Comparison of ENCODE assay signal across 8 cellular contexts in the genomic region with DNA sequence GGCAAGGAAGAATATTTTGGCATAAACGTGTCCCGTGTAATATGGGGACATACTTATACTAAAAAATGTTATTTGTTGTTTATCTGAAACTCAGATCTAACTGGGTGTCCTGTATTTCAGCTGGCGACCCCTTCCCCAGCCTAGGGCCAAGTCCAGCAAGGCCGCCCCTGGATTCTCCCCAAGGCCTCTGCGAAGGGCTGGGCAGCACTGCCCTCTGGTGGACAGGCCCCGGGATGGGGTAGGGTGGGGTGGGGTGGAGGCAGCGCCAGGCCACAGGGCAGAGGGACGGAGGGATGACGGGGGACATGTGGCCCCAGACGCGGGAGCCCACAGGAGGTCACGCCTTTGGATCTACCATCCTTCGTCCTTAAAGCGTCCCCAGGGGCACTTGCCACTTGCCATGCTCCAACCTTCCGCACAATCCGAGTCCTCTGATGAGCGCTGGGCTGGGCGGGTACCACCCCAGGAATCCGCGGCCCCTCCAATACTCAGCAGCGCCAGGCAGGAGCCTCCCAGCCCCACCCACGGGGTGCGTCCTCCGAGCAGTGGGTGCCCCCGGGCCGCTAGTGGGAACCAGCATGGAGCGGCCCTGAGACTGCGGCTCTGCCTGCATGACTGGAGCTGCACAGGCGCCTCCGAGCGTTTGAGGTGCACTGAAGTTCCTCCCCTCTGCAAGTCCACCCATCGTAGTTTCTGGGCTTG. TPM values are rescaled to one million over a fixed set of nuclear protein-coding genes. Genes with fewer than 3 reads are reported as not detected.
DNase-seq lines count a peak whose midpoint lies in the region; ATAC-seq, FAIRE-seq and TF ChIP-seq lines count a peak whose summit lies in the region.

No MANE protein-coding gene starts in this region.

- H3K4me3 ChIP-seq in esophagus muscularis mucosa: no peak overlapping the region
- no peak overlapping the region for H3K4me3 ChIP-seq in neutrophil (ENCODE audit: low read depth in 1 of 2, low read length in 1 of 2)

- peaks cover 0 to 2% of the 10 kb centered on the region in 2 donors for H3K36me3 Mint-ChIP-seq in CD14-positive monocyte
- no peaks in the 10 kb centered on the region for H3K36me3 Mint-ChIP-seq in T-helper 17 cell (ENCODE audit: low read depth)

- H3K36me3 ChIP-seq in esophagus muscularis mucosa (no peaks in the 10 kb centered on the region), neutrophil (no peaks in the 10 kb centered on the region)

- no peak for DNase-seq in CD14-positive monocyte (ENCODE audit: low spot score)
- peak; percentile 97 for DNase-seq in H54 (ENCODE audit: insufficient read length, low spot score)
- DNase-seq in T-helper 17 cell: no peak
- DNase-seq in esophagus muscularis mucosa (ENCODE audit: extremely low spot score): no peak
- no peak for DNase-seq in NCI-H187 (lab: John Stamatoyannopoulos, UW)
- DNase-seq in NCI-H128 (lab: John Stamatoyannopoulos, UW; ENCODE audit: unreplicated experiment): no peak
- no peak for DNase-seq in NCI-H2227 (lab: John Stamatoyannopoulos, UW; ENCODE audit: unreplicated experiment)

- H3K4me1 ChIP-seq in esophagus muscularis mucosa (peaks cover 27 to 35% (median 29%) of the 10 kb centered on the region in 4 donors), neutrophil (ENCODE audit: control insufficient read depth in 1 of 2, insufficient read depth in 1 of 2, low read depth in 1 of 2, low read length in 1 of 2) (peaks cover 43 to 54% of the 10 kb centered on the region in 2 experiments)

- ATAC-seq in T-helper 17 cell: peak; percentile 50

- peak; percentile 96 for TF ChIP-seq CTCF in CD14-positive monocyte (IDR thresholded peaks at IDR 0.05)
- peak; percentile 59 to 80 (median 60) for TF ChIP-seq CTCF in esophagus muscularis mucosa (IDR thresholded peaks at IDR 0.05)
- peak; percentile 79 for TF ChIP-seq CTCF in neutrophil (IDR thresholded peaks at IDR 0.05)

- H3K27ac Mint-ChIP-seq in CD14-positive monocyte (no peak overlapping the region), T-helper 17 cell (no peak overlapping the region)

- H3K27me3 ChIP-seq in esophagus muscularis mucosa (peaks cover 0 to 20% (median 0%) of the 10 kb centered on the region in 4 donors), neutrophil (no peaks in the 10 kb centered on the region)

- H3K27me3 Mint-ChIP-seq in CD14-positive monocyte (ENCODE audit: low read depth in 3 of 3) (peaks cover 2 to 4% (median 3%) of the 10 kb centered on the region in 3 donors), T-helper 17 cell (peaks cover 20% of the 10 kb centered on the region)

- WGBS in esophagus muscularis mucosa: 39% methylated on average over 23 of the region's 32 CpGs

- H3K27ac ChIP-seq in esophagus muscularis mucosa (replicated peaks in 1 of 4): no peak overlapping the region
- no peak overlapping the region for H3K27ac ChIP-seq in neutrophil

- intact Hi-C loops in CD14-positive monocyte (cut with micrococcal nuclease) (no loop called here), esophagus muscularis mucosa (cut with DNase I) (loop anchor here (10.0 kb wide), 1 partner anchor 210 kb away; a partner anchor contains a TSS)

- H3K9me3 ChIP-seq in T-helper 17 cell (ENCODE audit: control insufficient read depth, low read length, poor library complexity, severe bottlenecking) (no peaks in the 10 kb centered on the region), esophagus muscularis mucosa (no peaks in the 10 kb centered on the region), neutrophil (no peaks in the 10 kb centered on the region)

- FAIRE-seq in H54 (lab: Jason Lieb, UNC): no peak

- TF ChIP-seq EP300 in esophagus muscularis mucosa (IDR thresholded peaks at IDR 0.05): no peak

- TF ChIP-seq POLR2A in H54 (IDR thresholded peaks at IDR 0.05; ENCODE audit: low read depth, low read length): no peak
- TF ChIP-seq POLR2A in esophagus muscularis mucosa (IDR thresholded peaks at IDR 0.05; ENCODE audit: low read depth): no peak

- H3K9me3 Mint-ChIP-seq in CD14-positive monocyte: no peaks in the 10 kb centered on the region

- H3K4me3 Mint-ChIP-seq in CD14-positive monocyte: no peak overlapping the region
- H3K4me3 Mint-ChIP-seq in T-helper 17 cell: no peak overlapping the region

- H3K4me1 Mint-ChIP-seq in CD14-positive monocyte (peaks cover 33% of the 10 kb centered on the region), T-helper 17 cell (no peaks in the 10 kb centered on the region)

RNA-seq across cellular contexts. Expression of a gene that starts 7.1 kb away (rescaled TPM):
- polyA plus RNA-seq in CD14-positive monocyte: 100 to 1,000 TPM; 116 to 139 TPM
- total RNA-seq in T-helper 17 cell (1 to 10 TPM; 7.7 to 8.5 TPM), esophagus muscularis mucosa (10 to 100 TPM; 22.0 to 52.8 (median 39.3) TPM)

RNA-seq across cellular contexts. Expression of a gene that starts 18.1 kb away (rescaled TPM):
- under 1 TPM in 1 of 2 donors, not detected in 1; 0.10 TPM for polyA plus RNA-seq in CD14-positive monocyte
- total RNA-seq in T-helper 17 cell (1 to 10 TPM; 1.3 to 3.2 TPM), esophagus muscularis mucosa (10 to 100 TPM in 3 of 4 donors, 1 to 10 TPM in 1; 6.6 to 27.8 (median 21.5) TPM)

RNA-seq across cellular contexts. Expression of a gene that starts 31.6 kb away (rescaled TPM):
- 1 to 10 TPM; 2.2 to 2.8 TPM for polyA plus RNA-seq in CD14-positive monocyte
- total RNA-seq in T-helper 17 cell (1 to 10 TPM in 1 of 2 donors, not detected in 1; 5.7 TPM), esophagus muscularis mucosa (100 to 1,000 TPM in 1 of 4 donors, 10 to 100 TPM in 3; 33.2 to 134 (median 78.7) TPM)

RNA-seq across cellular contexts. Expression of a gene that starts 48.4 kb away (rescaled TPM):
- not detected for polyA plus RNA-seq in CD14-positive monocyte
- under 1 TPM in 1 of 2 donors, not detected in 1; 0.90 TPM for total RNA-seq in T-helper 17 cell
- 10 to 100 TPM in 2 of 4 donors, 1 to 10 TPM in 2; 7.0 to 12.6 (median 9.8) TPM for total RNA-seq in esophagus muscularis mucosa

RNA-seq across cellular contexts. Expression of a gene that starts 54.0 kb away (rescaled TPM):
- polyA plus RNA-seq in CD14-positive monocyte: not detected
- total RNA-seq in T-helper 17 cell (not detected), esophagus muscularis mucosa (10 to 100 TPM; 12.5 to 32.0 (median 23.9) TPM)

Comparison
In these comparisons a context has a peak if more than half of its experiments do, and no peak if none do; other contexts are left out.
1. RNA of a gene that starts 31.6 kb away (total RNA-seq): 33.2 to 134 TPM in esophagus muscularis mucosa; 5.7 TPM in T-helper 17 cell; every median in the first group is over 4 times any median in the second.
2. Peak in every context shown above with its lines, with median percentiles within 50 percentile points of each other: CTCF ChIP-seq.